ENCODE assay signal across 27 cellular contexts in genomic region chr20:23203310-23203709, GRCh38.
"Had no signal": no experiment of that assay in that cellular context is flagged by ENCODE, and none has a peak within 500 bp of the region (broad histone marks: within the 10 kb centered on the region; RNA-seq: fewer than 3 reads in every experiment).

No MANE protein-coding gene starts in this region.

- H3K27ac Mint-ChIP-seq: activated B cell treated with CpG ODN at 0.5 μM for 24 hours; activated CD4-positive, alpha-beta T cell treated with anti-CD3 and anti-CD28 coated beads, Interleukin-2, amount 10 ng/mL, durations not matched to agents 24 days and 14 days; activated CD8-positive, alpha-beta memory T cell treated with anti-CD3 and anti-CD28 coated beads, Interleukin-2, amount 10 ng/mL, durations not matched to agents 7 days and 5 days; activated naive CD4-positive, alpha-beta T cell treated with anti-CD3 and anti-CD28 coated beads, Interleukin-2, amount 50 U/mL, for 24 hours; activated T-cell treated with anti-CD3 and anti-CD28 coated beads, Interleukin-2, amount 50 U/mL, for 24 hours; activated T-helper 1 cell treated with anti-CD3 and anti-CD28 coated beads, Interleukin-12 subunit alpha, Interleukin-12 subunit beta, Interleukin-2, Interleukin-4 antibody, amounts not matched to agents 30 ng/mL and 10 ng/mL and 1 ng/mL, durations not matched to agents 14 hours and 24 hours and 36 hours; T-helper 1 cell treated with Interleukin-12 subunit alpha and Interleukin-12 subunit beta and Interleukin-4 antibody, amounts not matched to agents 30 μg/mL and 1 μg/mL, for 36 hours had no signal

- H3K27me3 ChIP-seq: body of pancreas, MG63, Peyer's patch had no signal

- DNase-seq: activated B cell treated with CpG ODN at 0.5 μM for 24 hours; activated CD4-positive, alpha-beta T cell treated with anti-CD3 and anti-CD28 coated beads for 1 hour; activated CD4-positive, alpha-beta T cell treated with anti-CD3 and anti-CD28 coated beads, Interleukin-2, amount 10 ng/mL, durations not matched to agents 24 days and 14 days; activated CD4-positive, alpha-beta T cell treated with anti-CD3 and anti-CD28 coated beads, Interleukin-2, amount 50 U/mL, for 48 hours; activated CD8-positive, alpha-beta memory T cell treated with anti-CD3 and anti-CD28 coated beads, Interleukin-2, amount 10 ng/mL, durations not matched to agents 7 days and 5 days; activated effector memory CD4-positive, alpha-beta T cell treated with Interleukin-2 at 50 U/mL for 16 hours; activated naive CD4-positive, alpha-beta T cell; activated T-cell treated with anti-CD3 and anti-CD28 coated beads, Interleukin-2, amount 50 U/mL, for 24 hours; aorta; body of pancreas; MG63; MV-4-11; NCI-H1105; NCI-H1436; NCI-H1694 treated with DMSO at 0.1 percent for 48 hours; NCI-H2029 treated with DMSO at 0.1 percent for 48 hours; NCI-H345; NCI-H510A; NCI-H526 treated with DMSO at 0.1 percent for 48 hours; NCI-H82; Peyer's patch; SHP77 treated with DMSO at 0.1 percent for 48 hours had no signal

- FAIRE-seq: bronchial epithelial cell had no signal

- H3K36me3 ChIP-seq: MG63, Peyer's patch had no signal

- H3K9me3 Mint-ChIP-seq: activated B cell treated with CpG ODN at 0.5 μM for 24 hours; activated CD4-positive, alpha-beta T cell treated with anti-CD3 and anti-CD28 coated beads, Interleukin-2, amount 10 ng/mL, durations not matched to agents 24 days and 14 days; activated naive CD4-positive, alpha-beta T cell treated with anti-CD3 and anti-CD28 coated beads, Interleukin-2, amount 50 U/mL, for 24 hours; activated T-cell treated with anti-CD3 and anti-CD28 coated beads, Interleukin-2, amount 50 U/mL, for 24 hours; activated T-helper 1 cell treated with anti-CD3 and anti-CD28 coated beads, Interleukin-12 subunit alpha, Interleukin-12 subunit beta, Interleukin-2, Interleukin-4 antibody, amounts not matched to agents 30 ng/mL and 10 ng/mL and 1 ng/mL, durations not matched to agents 14 hours and 24 hours and 36 hours; T-helper 1 cell treated with Interleukin-12 subunit alpha and Interleukin-12 subunit beta and Interleukin-4 antibody, amounts not matched to agents 30 μg/mL and 1 μg/mL, for 36 hours had no signal

- ATAC-seq: activated CD8-positive, alpha-beta memory T cell treated with anti-CD3 and anti-CD28 coated beads, Interleukin-2, amount 10 ng/mL, durations not matched to agents 7 days and 5 days; body of pancreas had no signal

- H3K27ac ChIP-seq: body of pancreas, Peyer's patch, RWPE1 had no signal

- H3K4me3 Mint-ChIP-seq: activated B cell treated with CpG ODN at 0.5 μM for 24 hours; activated CD4-positive, alpha-beta T cell treated with anti-CD3 and anti-CD28 coated beads, Interleukin-2, amount 10 ng/mL, durations not matched to agents 24 days and 14 days; activated CD8-positive, alpha-beta memory T cell treated with anti-CD3 and anti-CD28 coated beads, Interleukin-2, amount 10 ng/mL, durations not matched to agents 7 days and 5 days; activated naive CD4-positive, alpha-beta T cell treated with anti-CD3 and anti-CD28 coated beads, Interleukin-2, amount 50 U/mL, for 24 hours; activated T-cell treated with anti-CD3 and anti-CD28 coated beads, Interleukin-2, amount 50 U/mL, for 24 hours; activated T-helper 1 cell treated with anti-CD3 and anti-CD28 coated beads, Interleukin-12 subunit alpha, Interleukin-12 subunit beta, Interleukin-2, Interleukin-4 antibody, amounts not matched to agents 30 ng/mL and 10 ng/mL and 1 ng/mL, durations not matched to agents 14 hours and 24 hours and 36 hours; T-helper 1 cell treated with Interleukin-12 subunit alpha and Interleukin-12 subunit beta and Interleukin-4 antibody, amounts not matched to agents 30 μg/mL and 1 μg/mL, for 36 hours had no signal

- H3K36me3 Mint-ChIP-seq: activated CD8-positive, alpha-beta memory T cell treated with anti-CD3 and anti-CD28 coated beads, Interleukin-2, amount 10 ng/mL, durations not matched to agents 7 days and 5 days; activated naive CD4-positive, alpha-beta T cell treated with anti-CD3 and anti-CD28 coated beads, Interleukin-2, amount 50 U/mL, for 24 hours had no signal

- H3K9me3 ChIP-seq: body of pancreas, MG63, Peyer's patch had no signal

- H3K4me3 ChIP-seq: body of pancreas, MG63, Peyer's patch had no signal

- H3K4me1 Mint-ChIP-seq: activated B cell treated with CpG ODN at 0.5 μM for 24 hours; activated CD4-positive, alpha-beta T cell treated with anti-CD3 and anti-CD28 coated beads, Interleukin-2, amount 10 ng/mL, durations not matched to agents 24 days and 14 days; activated CD8-positive, alpha-beta memory T cell treated with anti-CD3 and anti-CD28 coated beads, Interleukin-2, amount 10 ng/mL, durations not matched to agents 7 days and 5 days; activated naive CD4-positive, alpha-beta T cell treated with anti-CD3 and anti-CD28 coated beads, Interleukin-2, amount 50 U/mL, for 24 hours had no signal
